Comparison of ENCODE assay signal across 8 cellular contexts in genomic region chr22:34105461-34106062, GRCh38.
A peak's percentile ranks its signal among the peaks of the same experiment; 100 is the strongest.
DNase-seq lines count a peak whose midpoint lies in the region; ATAC-seq, FAIRE-seq and TF ChIP-seq lines count a peak whose summit lies in the region.

No MANE protein-coding gene starts in this region.

- TF ChIP-seq CTCF in ascending aorta (IDR thresholded peaks at IDR 0.05) (peak in 2 of 3 experiments; percentile 50 to 65), HepG2 (CRISPR knock-in tag; IDR thresholded peaks at IDR 0.05) (peak; percentile 81), transverse colon (IDR thresholded peaks at IDR 0.05) (peak; percentile 59 to 69 (median 64))

- peaks cover 5% of the 10 kb centered on the region for H3K4me1 Mint-ChIP-seq in T-helper 17 cell

- TF ChIP-seq POLR2A in HepG2 (IDR thresholded peaks at IDR 0.05; ENCODE audit: insufficient read depth in 1 of 2, low read depth in 2 of 2, low read length in 2 of 2) (no peak), transverse colon (IDR thresholded peaks at IDR 0.05) (no peak)

- intact Hi-C loops in ascending aorta (cut with DNase I): loop anchor here (2.0 kb wide), 1 partner anchor 803 kb away; no protein-coding TSS in a partner anchor
- intact Hi-C loops in HepG2 (cut with micrococcal nuclease; ENCODE audit: unreplicated experiment): loop anchor here (1.0 to 2.0 kb wide), 2 partner anchors 182 to 803 kb away; no protein-coding TSS in a partner anchor
- intact Hi-C loops in transverse colon (cut with DNase I; ENCODE audit: low total_unique reads): loop anchor here (2.0 to 10.0 kb wide), 2 partner anchors 181 to 591 kb away; no protein-coding TSS in a partner anchor

- no peak overlapping the region for H3K4me3 ChIP-seq in ascending aorta
- no peak overlapping the region for H3K4me3 ChIP-seq in HepG2 (replicated peaks in 1 of 3; ENCODE audit: insufficient read depth in 1 of 3, low read depth in 2 of 3, low read length in 3 of 3)
- no peak overlapping the region for H3K4me3 ChIP-seq in transverse colon

- no peaks in the 10 kb centered on the region for H4K20me1 ChIP-seq in HepG2 (ENCODE audit: insufficient read depth, low read length)

- ATAC-seq in HepG2 (peak; percentile 76), GM21390 (IDR thresholded peaks at IDR 0.05; ENCODE audit: unreplicated experiment) (no peak), T-helper 17 cell (no peak)

- no peak overlapping the region for H3K27ac Mint-ChIP-seq in T-helper 17 cell

- POLR2A ChIA-PET in HepG2 (lab: Yijun Ruan, JAX): no interaction called here

- H3K9ac ChIP-seq in HepG2 (ENCODE audit: insufficient read depth, low read depth, low read length): no peak overlapping the region

- H3K27me3 Mint-ChIP-seq in T-helper 17 cell: peaks cover 6% of the 10 kb centered on the region

- CTCF ChIA-PET in HepG2 (lab: Yijun Ruan, JAX; ENCODE audit: low intra/inter-chr PET ratio, low total read pairs): interaction anchor here (2.0 kb wide), 1 partner anchor 182 kb away, joined by 15 read pairs; no protein-coding TSS in a partner anchor

- no peak for TF ChIP-seq EP300 in HepG2 (IDR thresholded peaks at IDR 0.05; ENCODE audit: low read depth in 2 of 2, low read length in 2 of 2)
- TF ChIP-seq EP300 in HepG2 (CRISPR knock-in tag; IDR thresholded peaks at IDR 0.05; ENCODE audit: borderline replicate concordance): no peak
- TF ChIP-seq EP300 in transverse colon (IDR thresholded peaks at IDR 0.05; ENCODE audit: low read depth): no peak

- in situ Hi-C loops in HepG2 (cut with HindIII; ENCODE audit: extremely low pct_ligation_motif_present, low pct_unique_long_range_greater_than_20kb): loop anchor here (5.0 kb wide), 1 partner anchor 183 kb away; the partner anchor contains the start of gene LARGE1
- in situ Hi-C loops in transverse colon (cut with MboI; ENCODE audit: low pct_ligation_motif_present in 1 of 4, low pct_unique_long_range_greater_than_20kb in 1 of 4, low sequenced_read_pairs in 3 of 4): loop anchor here in 3 of 4 donors (5.0 to 25.0 kb wide), 3 partner anchors 178 to 818 kb away; no protein-coding TSS in a partner anchor

- no peak overlapping the region for H2AFZ ChIP-seq in HepG2 (ENCODE audit: low read length)

- FAIRE-seq in HepG2 (lab: Jason Lieb, UNC): peak; percentile 42

- H3K36me3 ChIP-seq in ascending aorta: no peaks in the 10 kb centered on the region
- no peaks in the 10 kb centered on the region for H3K36me3 ChIP-seq in HepG2 (replicated peaks in 1 of 2; ENCODE audit: control insufficient read depth in 1 of 2, insufficient read depth in 2 of 2, low read length in 2 of 2)
- H3K36me3 ChIP-seq in transverse colon: no peaks in the 10 kb centered on the region

- peaks cover 5% of the 10 kb centered on the region for H3K36me3 Mint-ChIP-seq in T-helper 17 cell (ENCODE audit: low read depth)

- H3K4me2 ChIP-seq in HepG2 (ENCODE audit: low read depth, low read length): no peak overlapping the region

- no TSS peak for BruUV-seq in HepG2 (replicated peaks; lab: Mats Ljungman, UMichigan)

- H3K27me3 ChIP-seq in ascending aorta: no peaks in the 10 kb centered on the region
- peaks cover 0 to 4% of the 10 kb centered on the region in 2 experiments; a peak in 2 of 5 replicates for H3K27me3 ChIP-seq in HepG2 (ENCODE audit: control insufficient read depth in 1 of 2, insufficient read depth in 2 of 2, low read length in 2 of 2)
- H3K27me3 ChIP-seq in transverse colon: peaks cover 11% of the 10 kb centered on the region

- no peaks in the 10 kb centered on the region for H3K79me2 ChIP-seq in HepG2 (ENCODE audit: insufficient read depth, low read length)

- no peak overlapping the region for H3K27ac ChIP-seq in ascending aorta
- H3K27ac ChIP-seq in HepG2 (ENCODE audit: extremely low read length, insufficient read depth, low read length): no peak overlapping the region
- H3K27ac ChIP-seq in transverse colon: no peak overlapping the region

- no peaks in the 10 kb centered on the region for H3K4me1 ChIP-seq in ascending aorta
- no peaks in the 10 kb centered on the region for H3K4me1 ChIP-seq in HepG2 (ENCODE audit: insufficient read depth, low read length)
- no peaks in the 10 kb centered on the region for H3K4me1 ChIP-seq in transverse colon

- no peak overlapping the region for H3K4me3 Mint-ChIP-seq in T-helper 17 cell

- no peaks in the 10 kb centered on the region for H3K9me3 ChIP-seq in ascending aorta
- H3K9me3 ChIP-seq in HepG2 (ENCODE audit: low read length): no peaks in the 10 kb centered on the region
- H3K9me3 ChIP-seq in transverse colon: no peaks in the 10 kb centered on the region
- no peaks in the 10 kb centered on the region for H3K9me3 ChIP-seq in T-helper 17 cell (ENCODE audit: control insufficient read depth, low read length, poor library complexity, severe bottlenecking)

- 0% methylated on average over 10 of the region's 10 CpGs for WGBS in HepG2 (ENCODE audit: low lambda C conversion rate)
- 10 to 13% methylated on average over 5 to 10 of the region's 10 CpGs for WGBS in transverse colon (ENCODE audit: low coverage in 1 of 2), 2 donors

- no peak for TF ChIP-seq RAD21 in HepG2 (CRISPR knock-in tag; IDR thresholded peaks at IDR 0.05)

- DNase-seq in NCI-H1436 (lab: John Stamatoyannopoulos, UW): peak; percentile 13
- no peak for DNase-seq in NCI-H1436 treated with DMSO at 0.1 percent for 48 hours (lab: John Stamatoyannopoulos, UW)
- peak; percentile 44 for DNase-seq in NCI-H146 (lab: John Stamatoyannopoulos, UW)
- DNase-seq in ascending aorta (ENCODE audit: low spot score in 2 of 2): peak in 1 of 2 donors; percentile 65
- DNase-seq in HepG2 (ENCODE audit: low spot score): peak; percentile 31
- DNase-seq in transverse colon: peak; percentile 57
- DNase-seq in T-helper 17 cell: no peak

TF ChIP-seq in HepG2, 621 proteins besides CTCF, POLR2A, EP300 and RAD21:
- TF ChIP-seq SIX4 (CRISPR knock-in tag; IDR thresholded peaks at IDR 0.05) (peak; percentile 51; the same call in 1 of the 2 replicates), STAG1 (CRISPR knock-in tag; IDR thresholded peaks at IDR 0.05) (peak; percentile 61), PAX8 (CRISPR knock-in tag; IDR thresholded peaks at IDR 0.05; ENCODE audit: borderline replicate concordance) (no peak), SMC3 (IDR thresholded peaks at IDR 0.05; ENCODE audit: low read length) (peak; percentile 63), SIX1 (CRISPR knock-in tag; IDR thresholded peaks at IDR 0.05; ENCODE audit: borderline replicate concordance) (peak; percentile 91), SRSF1 (optimal IDR thresholded peaks at IDR 0.05; ENCODE audit: low read depth, low read length) (no peak)

Comparison
In these comparisons a context has a peak if more than half of its experiments do, and no peak if none do; other contexts are left out.
1. DNase-seq: peak in NCI-H1436 (single experiment), NCI-H146 (single experiment), HepG2 (single experiment) and transverse colon (single experiment); none in NCI-H1436 treated with DMSO at 0.1 percent for 48 hours (single experiment) and T-helper 17 cell (0 of 3).
2. Peak in every context shown above with its lines, with median percentiles within 50 percentile points of each other: CTCF ChIP-seq.